In the genomic region with DNA sequence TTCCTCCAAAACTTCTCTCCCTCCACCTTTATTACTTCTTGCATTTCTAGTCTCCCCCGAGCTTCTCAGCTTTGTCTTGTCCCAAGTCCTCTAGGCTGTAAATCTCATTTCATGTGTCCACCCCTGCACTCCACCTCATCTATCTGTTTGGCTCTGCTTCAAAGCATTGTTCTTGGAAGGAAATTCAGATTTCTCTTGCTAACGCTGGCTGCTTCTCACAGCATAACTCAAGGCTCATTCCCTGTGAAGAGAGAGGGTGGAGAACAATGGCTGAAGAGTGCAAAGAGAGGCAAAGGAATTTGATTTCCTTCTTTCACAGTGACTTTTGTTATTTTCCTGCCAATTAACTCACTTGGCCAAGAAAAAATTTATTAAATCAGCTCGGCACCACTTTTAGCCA, we compare ENCODE assay signal across 15 cellular contexts.
A peak's percentile ranks its signal among the peaks of the same experiment; 100 is the strongest.
DNase-seq lines count a peak whose midpoint lies in the region; ATAC-seq and TF ChIP-seq lines count a peak whose summit lies in the region.
"Had no signal": no experiment of that assay in that cellular context is flagged by ENCODE, and none has a peak within 500 bp of the region (broad histone marks: within the 10 kb centered on the region; RNA-seq: fewer than 3 reads in every experiment).

No MANE protein-coding gene starts in this region.

- no peak overlapping the region for H3K4me2 ChIP-seq in osteoblast (ENCODE audit: insufficient read depth, low read length)
- H3K4me2 ChIP-seq: BLaER1 had no signal

- intact Hi-C loops in right cardiac atrium (cut with DNase I) = no loop called here
- intact Hi-C loops in left cardiac atrium (cut with DNase I) = no loop called here

- H3K27me3 ChIP-seq in right cardiac atrium (ENCODE audit: control insufficient read depth, insufficient read depth) (no peaks in the 10 kb centered on the region), osteoblast (ENCODE audit: insufficient read depth, low read length) (no peaks in the 10 kb centered on the region)
- H3K27me3 ChIP-seq: BLaER1 had no signal

- H3K4me3 ChIP-seq in right cardiac atrium (ENCODE audit: low read length) (no peak overlapping the region), osteoblast (ENCODE audit: insufficient read depth, low read length) (no peak overlapping the region)
- H3K4me3 ChIP-seq: BLaER1, HAP-1 had no signal

- ATAC-seq in right cardiac atrium = peak; percentile 50 to 83
- ATAC-seq in left cardiac atrium = no peak

- no peak overlapping the region for H2AFZ ChIP-seq in osteoblast (ENCODE audit: low read length)

- no peak overlapping the region for H3K27ac ChIP-seq in right cardiac atrium (ENCODE audit: low read length)
- no peak overlapping the region for H3K27ac ChIP-seq in osteoblast (ENCODE audit: low read depth, low read length)
- H3K27ac ChIP-seq: 22Rv1, BLaER1 had no signal

- H3K79me2 ChIP-seq in osteoblast (ENCODE audit: insufficient read depth, low read length) = no peaks in the 10 kb centered on the region

- H3K4me1 ChIP-seq in right cardiac atrium (ENCODE audit: control insufficient read depth, insufficient read depth, low read length) (no peaks in the 10 kb centered on the region), osteoblast (ENCODE audit: insufficient read depth, low read length) (no peaks in the 10 kb centered on the region)
- H3K4me1 ChIP-seq: BLaER1, HAP-1 had no signal

- H3K9me3 ChIP-seq in right cardiac atrium (ENCODE audit: control insufficient read depth, low read length) (no peaks in the 10 kb centered on the region), osteoblast (ENCODE audit: low read depth, low read length) (no peaks in the 10 kb centered on the region)
- H3K9me3 ChIP-seq: HAP-1 had no signal

- 75% methylated on average over 3 of the region's 3 CpGs for WGBS in right cardiac atrium

- DNase-seq in DMS53 (lab: John Stamatoyannopoulos, UW) (peak; percentile 25), DMS53 treated with DMSO at 0.1 percent for 48 hours (lab: John Stamatoyannopoulos, UW; ENCODE audit: unreplicated experiment) (no peak), right cardiac atrium (no peak), left cardiac atrium (no peak), osteoblast (ENCODE audit: insufficient read length, low spot score, missing footprints) (peak; percentile 42)
- no peak for DNase-seq in stimulated activated CD8-positive, alpha-beta memory T cell treated with anti-CD3 and anti-CD28 coated beads, Interleukin-4, amount 100 ng/mL, for 48 hours
- DNase-seq: CD4-positive, alpha-beta T cell; CD8-positive, alpha-beta memory T cell; DMS 273 treated with DMSO at 0.1 percent for 48 hours; DND-41; GOT3; HFFc6 had no signal

- H3K36me3 ChIP-seq in osteoblast (ENCODE audit: insufficient read depth, low read length) = no peaks in the 10 kb centered on the region
- H3K36me3 ChIP-seq: BLaER1, HAP-1 had no signal

- H4K20me1 ChIP-seq in osteoblast (ENCODE audit: insufficient read depth, low read length) = no peaks in the 10 kb centered on the region
- H4K20me1 ChIP-seq: BLaER1 had no signal

- no peak for TF ChIP-seq CTCF in osteoblast (IDR thresholded peaks at IDR 0.05; ENCODE audit: extremely low read depth, low read depth, low read length)

Comparison
In these comparisons a context has a peak if more than half of its experiments do, and no peak if none do; other contexts are left out.
1. DNase-seq: peak in DMS53 (single experiment) and osteoblast (single experiment); none in DMS53 treated with DMSO at 0.1 percent for 48 hours (single experiment), right cardiac atrium (0 of 3), left cardiac atrium (single experiment) and stimulated activated CD8-positive, alpha-beta memory T cell treated with anti-CD3 and anti-CD28 coated beads, Interleukin-4, amount 100 ng/mL, for 48 hours (single experiment).
2. ATAC-seq: peak in right cardiac atrium (2 of 2); none in left cardiac atrium (0 of 2).